Comparison of ENCODE assay signal across 1 cellular context in the genomic region with DNA sequence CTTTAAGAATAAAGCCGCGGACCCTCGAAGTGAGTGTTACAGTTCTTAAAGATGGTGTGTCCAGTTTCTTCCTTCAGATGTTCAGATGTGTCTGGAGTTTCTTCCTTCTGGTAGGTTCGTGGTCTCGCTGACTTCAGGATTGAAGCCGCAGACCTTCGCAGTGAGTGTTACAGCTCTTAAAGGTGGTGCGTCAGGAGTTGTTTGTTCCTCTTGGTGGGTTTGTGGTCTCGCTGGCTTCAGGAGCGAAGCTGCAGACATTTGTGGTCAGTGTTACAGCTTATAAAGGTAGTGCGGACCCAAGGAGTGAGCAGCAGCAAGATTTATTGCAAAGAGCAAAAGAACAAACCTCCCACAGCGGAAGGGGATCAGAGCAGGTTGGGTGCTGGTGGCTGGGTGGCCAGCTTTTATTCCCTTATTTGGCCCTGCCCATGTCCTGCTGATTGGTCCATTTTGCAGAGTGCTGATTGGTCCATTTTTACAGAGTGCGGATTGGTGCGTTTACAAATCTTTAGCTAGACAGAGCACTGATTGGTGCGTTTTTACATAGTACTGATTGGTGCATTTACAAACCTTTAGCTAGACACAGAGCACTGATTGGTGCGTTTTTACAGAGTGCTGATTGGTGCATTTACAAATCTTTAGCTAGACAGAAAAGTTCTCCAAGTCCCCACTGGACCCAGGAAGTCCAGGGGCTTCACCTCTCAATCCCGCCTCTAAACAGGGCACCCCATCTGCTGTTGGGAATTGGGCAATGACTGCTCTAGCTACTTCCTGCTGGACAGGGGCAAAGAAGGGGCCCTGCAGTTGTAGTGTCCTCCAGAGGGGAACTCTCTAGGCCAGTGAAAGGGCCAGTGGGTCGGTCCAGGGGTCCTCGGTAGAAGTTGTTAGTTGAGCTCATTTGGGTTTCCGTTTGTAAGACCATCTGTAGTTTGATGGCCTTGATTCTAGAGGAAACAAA.
A peak's percentile ranks its signal among the peaks of the same experiment; 100 is the strongest.
TF ChIP-seq lines count a peak whose summit lies in the region.

No MANE protein-coding gene starts in this region.

TF ChIP-seq in HEK293, 187 proteins besides CTCF, POLR2A, EP300 and RAD21 (continued from another document):
- TF ChIP-seq, protein P1, sequence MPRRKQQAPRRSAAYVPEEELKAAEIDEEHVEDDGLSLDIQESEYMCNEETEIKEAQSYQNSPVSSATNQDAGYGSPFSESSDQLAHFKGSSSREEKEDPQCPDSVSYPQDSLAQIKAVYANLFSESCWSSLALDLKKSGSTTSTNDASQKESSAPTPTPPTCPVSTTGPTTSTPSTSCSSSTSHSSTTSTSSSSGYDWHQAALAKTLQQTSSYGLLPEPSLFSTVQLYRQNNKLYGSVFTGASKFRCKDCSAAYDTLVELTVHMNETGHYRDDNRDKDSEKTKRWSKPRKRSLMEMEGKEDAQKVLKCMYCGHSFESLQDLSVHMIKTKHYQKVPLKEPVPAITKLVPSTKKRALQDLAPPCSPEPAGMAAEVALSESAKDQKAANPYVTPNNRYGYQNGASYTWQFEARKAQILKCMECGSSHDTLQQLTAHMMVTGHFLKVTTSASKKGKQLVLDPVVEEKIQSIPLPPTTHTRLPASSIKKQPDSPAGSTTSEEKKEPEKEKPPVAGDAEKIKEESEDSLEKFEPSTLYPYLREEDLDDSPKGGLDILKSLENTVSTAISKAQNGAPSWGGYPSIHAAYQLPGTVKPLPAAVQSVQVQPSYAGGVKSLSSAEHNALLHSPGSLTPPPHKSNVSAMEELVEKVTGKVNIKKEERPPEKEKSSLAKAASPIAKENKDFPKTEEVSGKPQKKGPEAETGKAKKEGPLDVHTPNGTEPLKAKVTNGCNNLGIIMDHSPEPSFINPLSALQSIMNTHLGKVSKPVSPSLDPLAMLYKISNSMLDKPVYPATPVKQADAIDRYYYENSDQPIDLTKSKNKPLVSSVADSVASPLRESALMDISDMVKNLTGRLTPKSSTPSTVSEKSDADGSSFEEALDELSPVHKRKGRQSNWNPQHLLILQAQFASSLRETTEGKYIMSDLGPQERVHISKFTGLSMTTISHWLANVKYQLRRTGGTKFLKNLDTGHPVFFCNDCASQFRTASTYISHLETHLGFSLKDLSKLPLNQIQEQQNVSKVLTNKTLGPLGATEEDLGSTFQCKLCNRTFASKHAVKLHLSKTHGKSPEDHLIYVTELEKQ (tag by site-specific recombination; IDR thresholded peaks at IDR 0.05; ENCODE audit: borderline replicate concordance), result 0 out of 2 replicates have a peak, but pooled peaks have one; percentile 12
- peak; percentile 53; the same call in 1 of the 2 replicates for TF ChIP-seq ZNF223 (tag by site-specific recombination; IDR thresholded peaks at IDR 0.05)
- TF ChIP-seq ZNF768 (tag by site-specific recombination; IDR thresholded peaks at IDR 0.05), result peak; percentile 79; the same call in 1 of the 2 replicates
- 0 out of 2 replicates have a peak, but pooled peaks have one; percentile 9 for TF ChIP-seq ZNF366 (tag by site-specific recombination; conservative IDR thresholded peaks at IDR 0.05)
- TF ChIP-seq, protein P2, sequence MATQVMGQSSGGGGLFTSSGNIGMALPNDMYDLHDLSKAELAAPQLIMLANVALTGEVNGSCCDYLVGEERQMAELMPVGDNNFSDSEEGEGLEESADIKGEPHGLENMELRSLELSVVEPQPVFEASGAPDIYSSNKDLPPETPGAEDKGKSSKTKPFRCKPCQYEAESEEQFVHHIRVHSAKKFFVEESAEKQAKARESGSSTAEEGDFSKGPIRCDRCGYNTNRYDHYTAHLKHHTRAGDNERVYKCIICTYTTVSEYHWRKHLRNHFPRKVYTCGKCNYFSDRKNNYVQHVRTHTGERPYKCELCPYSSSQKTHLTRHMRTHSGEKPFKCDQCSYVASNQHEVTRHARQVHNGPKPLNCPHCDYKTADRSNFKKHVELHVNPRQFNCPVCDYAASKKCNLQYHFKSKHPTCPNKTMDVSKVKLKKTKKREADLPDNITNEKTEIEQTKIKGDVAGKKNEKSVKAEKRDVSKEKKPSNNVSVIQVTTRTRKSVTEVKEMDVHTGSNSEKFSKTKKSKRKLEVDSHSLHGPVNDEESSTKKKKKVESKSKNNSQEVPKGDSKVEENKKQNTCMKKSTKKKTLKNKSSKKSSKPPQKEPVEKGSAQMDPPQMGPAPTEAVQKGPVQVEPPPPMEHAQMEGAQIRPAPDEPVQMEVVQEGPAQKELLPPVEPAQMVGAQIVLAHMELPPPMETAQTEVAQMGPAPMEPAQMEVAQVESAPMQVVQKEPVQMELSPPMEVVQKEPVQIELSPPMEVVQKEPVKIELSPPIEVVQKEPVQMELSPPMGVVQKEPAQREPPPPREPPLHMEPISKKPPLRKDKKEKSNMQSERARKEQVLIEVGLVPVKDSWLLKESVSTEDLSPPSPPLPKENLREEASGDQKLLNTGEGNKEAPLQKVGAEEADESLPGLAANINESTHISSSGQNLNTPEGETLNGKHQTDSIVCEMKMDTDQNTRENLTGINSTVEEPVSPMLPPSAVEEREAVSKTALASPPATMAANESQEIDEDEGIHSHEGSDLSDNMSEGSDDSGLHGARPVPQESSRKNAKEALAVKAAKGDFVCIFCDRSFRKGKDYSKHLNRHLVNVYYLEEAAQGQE (tag by site-specific recombination; IDR thresholded peaks at IDR 0.05), result peak; percentile 87
- TF ChIP-seq ZNF394 (tag by site-specific recombination; IDR thresholded peaks at IDR 0.05; ENCODE audit: borderline replicate concordance), result 0 out of 2 replicates have a peak, but pooled peaks have one; percentile 10
- 0 out of 2 replicates have a peak, but pooled peaks have one; percentile 14 for TF ChIP-seq ZXDB (tag by site-specific recombination; IDR thresholded peaks at IDR 0.05)
- TF ChIP-seq KLF8 (tag by site-specific recombination; IDR thresholded peaks at IDR 0.05), result peak; percentile 61
- TF ChIP-seq GFI1B (tag by site-specific recombination; IDR thresholded peaks at IDR 0.05), result peak; percentile 33; the same call in 1 of the 2 replicates
- peak; percentile 98 for TF ChIP-seq MZF1 (tag by site-specific recombination; IDR thresholded peaks at IDR 0.05; ENCODE audit: borderline replicate concordance)
- peak; percentile 53; the same call in 1 of the 2 replicates for TF ChIP-seq ZNF501 (tag by site-specific recombination; IDR thresholded peaks at IDR 0.05)
- TF ChIP-seq SETDB1 (IDR thresholded peaks at IDR 0.05; ENCODE audit: insufficient read length, low read length), result peak; percentile 22
- TF ChIP-seq, protein P3, sequence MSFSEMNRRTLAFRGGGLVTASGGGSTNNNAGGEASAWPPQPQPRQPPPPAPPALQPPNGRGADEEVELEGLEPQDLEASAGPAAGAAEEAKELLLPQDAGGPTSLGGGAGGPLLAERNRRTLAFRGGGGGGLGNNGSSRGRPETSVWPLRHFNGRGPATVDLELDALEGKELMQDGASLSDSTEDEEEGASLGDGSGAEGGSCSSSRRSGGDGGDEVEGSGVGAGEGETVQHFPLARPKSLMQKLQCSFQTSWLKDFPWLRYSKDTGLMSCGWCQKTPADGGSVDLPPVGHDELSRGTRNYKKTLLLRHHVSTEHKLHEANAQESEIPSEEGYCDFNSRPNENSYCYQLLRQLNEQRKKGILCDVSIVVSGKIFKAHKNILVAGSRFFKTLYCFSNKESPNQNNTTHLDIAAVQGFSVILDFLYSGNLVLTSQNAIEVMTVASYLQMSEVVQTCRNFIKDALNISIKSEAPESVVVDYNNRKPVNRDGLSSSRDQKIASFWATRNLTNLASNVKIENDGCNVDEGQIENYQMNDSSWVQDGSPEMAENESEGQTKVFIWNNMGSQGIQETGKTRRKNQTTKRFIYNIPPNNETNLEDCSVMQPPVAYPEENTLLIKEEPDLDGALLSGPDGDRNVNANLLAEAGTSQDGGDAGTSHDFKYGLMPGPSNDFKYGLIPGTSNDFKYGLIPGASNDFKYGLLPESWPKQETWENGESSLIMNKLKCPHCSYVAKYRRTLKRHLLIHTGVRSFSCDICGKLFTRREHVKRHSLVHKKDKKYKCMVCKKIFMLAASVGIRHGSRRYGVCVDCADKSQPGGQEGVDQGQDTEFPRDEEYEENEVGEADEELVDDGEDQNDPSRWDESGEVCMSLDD (tag by site-specific recombination; IDR thresholded peaks at IDR 0.05), result 0 out of 2 replicates have a peak, but pooled peaks have one; percentile 23
- TF ChIP-seq ZNF600 (tag by site-specific recombination; IDR thresholded peaks at IDR 0.05), result peak; percentile 41; the same call in 1 of the 2 replicates
- peak; percentile 40; the same call in 1 of the 2 replicates for TF ChIP-seq FEZF1 (tag by site-specific recombination; IDR thresholded peaks at IDR 0.05)
- 0 out of 2 replicates have a peak, but pooled peaks have one; percentile 47 for TF ChIP-seq ZSCAN30 (tag by site-specific recombination; IDR thresholded peaks at IDR 0.05)
- TF ChIP-seq ZFP37 (tag by site-specific recombination; IDR thresholded peaks at IDR 0.05), result peak; percentile 32; the same call in 1 of the 2 replicates
